In the genomic region with DNA sequence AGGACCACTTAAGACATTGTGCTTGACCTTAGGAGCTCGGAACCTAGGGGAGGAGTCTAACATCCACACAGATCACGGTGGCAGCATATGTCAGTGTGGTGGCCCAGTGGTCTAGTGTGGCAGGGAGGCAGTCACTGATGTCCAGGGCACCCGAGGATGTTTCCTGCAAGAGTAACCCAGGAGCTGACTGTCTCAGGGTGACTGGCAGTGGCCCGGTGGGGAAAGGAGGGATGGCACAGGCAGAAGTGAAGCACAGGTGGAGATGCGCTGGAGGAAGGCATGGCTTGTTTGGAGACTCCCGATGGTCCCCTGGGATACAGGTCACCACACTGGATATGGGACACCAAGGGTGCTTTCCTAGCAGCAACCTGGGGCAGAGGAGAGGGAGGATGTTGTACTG, we compare ENCODE assay signal across 31 cellular contexts. TPM values are rescaled to one million over a fixed set of nuclear protein-coding genes. Genes with fewer than 3 reads are reported as not detected.
"Had no signal": no experiment of that assay in that cellular context is flagged by ENCODE, and none has a peak within 500 bp of the region (broad histone marks: within the 10 kb centered on the region; RNA-seq: fewer than 3 reads in every experiment).

No MANE protein-coding gene starts in this region.

- H3K27ac ChIP-seq: left ventricle myocardium inferior, pancreas, prostate gland, spleen, tibial nerve, uterus had no signal

- H3K4me1 ChIP-seq: pancreas, prostate gland, uterus had no signal

- H3K27me3 ChIP-seq: pancreas, tibial nerve, uterus had no signal

- H3K9me3 ChIP-seq: left ventricle myocardium inferior, mucosa of descending colon, pancreas, prostate gland, spleen, tibial nerve, uterus had no signal

- H3K9me3 Mint-ChIP-seq: naive thymus-derived CD4-positive, alpha-beta T cell; natural killer cell treated with Interleukin-12 subunit alpha and Interleukin-12 subunit beta and Interleukin-15 and Interleukin-18, amount 100 ng/mL, for 72 hours; neural crest cell; stimulated activated effector memory CD8-positive, alpha-beta T cell treated with anti-CD3 and anti-CD28 coated beads, Interleukin-12 subunit alpha, Interleukin-12 subunit beta, amount 100 ng/mL, for 72 hours; stimulated activated naive CD8-positive, alpha-beta T cell treated with anti-CD3 and anti-CD28 coated beads, Interleukin-15, amount 100 ng/mL, for 72 hours; type B pancreatic cell had no signal

- DNase-seq: hypothalamus; immature natural killer cell; kidney; left colon; left ventricle myocardium inferior; mesendoderm; midbrain; mucosa of descending colon; naive thymus-derived CD4-positive, alpha-beta T cell; pancreas; posterior cingulate gyrus; retina; right cardiac atrium; small intestine; spleen; stimulated activated CD4-positive, alpha-beta T cell treated with anti-CD3 and anti-CD28 coated beads, Interleukin-4, amount 100 ng/mL, for 24 hours; stimulated activated naive CD4-positive, alpha-beta T cell treated with Interleukin-2 at 50 U/mL for 16 hours; stimulated activated naive CD8-positive, alpha-beta T cell treated with anti-CD3 and anti-CD28 coated beads, Interleukin-15, amount 100 ng/mL, for 72 hours; substantia nigra; uterus had no signal

- H3K36me3 Mint-ChIP-seq: immature natural killer cell; naive thymus-derived CD4-positive, alpha-beta T cell; natural killer cell treated with Interleukin-12 subunit alpha and Interleukin-12 subunit beta and Interleukin-15 and Interleukin-18, amount 100 ng/mL, for 72 hours; stimulated activated effector memory CD8-positive, alpha-beta T cell treated with anti-CD3 and anti-CD28 coated beads, Interleukin-12 subunit alpha, Interleukin-12 subunit beta, amount 100 ng/mL, for 72 hours; type B pancreatic cell had no signal

- H3K4me3 ChIP-seq: left ventricle myocardium inferior, lung, mucosa of descending colon, pancreas, prostate gland, spleen, tibial nerve, uterus had no signal

- H3K27ac Mint-ChIP-seq: immature natural killer cell; naive thymus-derived CD4-positive, alpha-beta T cell; natural killer cell treated with Interleukin-12 subunit alpha and Interleukin-12 subunit beta and Interleukin-15 and Interleukin-18, amount 100 ng/mL, for 72 hours; stimulated activated effector memory CD8-positive, alpha-beta T cell treated with anti-CD3 and anti-CD28 coated beads, Interleukin-12 subunit alpha, Interleukin-12 subunit beta, amount 100 ng/mL, for 72 hours; stimulated activated naive CD8-positive, alpha-beta T cell treated with anti-CD3 and anti-CD28 coated beads, Interleukin-15, amount 100 ng/mL, for 72 hours; type B pancreatic cell had no signal

- H3K36me3 ChIP-seq: left ventricle myocardium inferior, pancreas, prostate gland, spleen, tibial nerve, uterus had no signal

- H3K4me3 Mint-ChIP-seq: immature natural killer cell; naive thymus-derived CD4-positive, alpha-beta T cell; natural killer cell treated with Interleukin-12 subunit alpha and Interleukin-12 subunit beta and Interleukin-15 and Interleukin-18, amount 100 ng/mL, for 72 hours; neural crest cell; stimulated activated effector memory CD8-positive, alpha-beta T cell treated with anti-CD3 and anti-CD28 coated beads, Interleukin-12 subunit alpha, Interleukin-12 subunit beta, amount 100 ng/mL, for 72 hours; stimulated activated naive CD8-positive, alpha-beta T cell treated with anti-CD3 and anti-CD28 coated beads, Interleukin-15, amount 100 ng/mL, for 72 hours; type B pancreatic cell had no signal

- H3K4me1 Mint-ChIP-seq: immature natural killer cell had no signal

RNA-seq across cellular contexts. Expression of a gene that starts 16.3 kb away (rescaled TPM):
- total RNA-seq: left ventricle myocardium inferior, neural crest cell had no signal
- polyA plus RNA-seq: immature natural killer cell; naive thymus-derived CD4-positive, alpha-beta T cell had no signal

RNA-seq across cellular contexts. Expression of a gene that starts 26.6 kb away (rescaled TPM):
- total RNA-seq: left ventricle myocardium inferior, neural crest cell had no signal
- polyA plus RNA-seq: immature natural killer cell; naive thymus-derived CD4-positive, alpha-beta T cell had no signal

RNA-seq across cellular contexts. Expression of a gene that starts 37.5 kb away (rescaled TPM):
- total RNA-seq: kidney; left colon; left ventricle myocardium inferior; lower leg skin; lung; mucosa of descending colon; naive thymus-derived CD4-positive, alpha-beta T cell; natural killer cell treated with Interleukin-12 subunit alpha and Interleukin-12 subunit beta and Interleukin-15 and Interleukin-18, amount 100 ng/mL, for 72 hours; neural crest cell; pancreas; right cardiac atrium; sciatic nerve; temporal lobe; tibial nerve; ureter had no signal
- polyA plus RNA-seq: immature natural killer cell; naive thymus-derived CD4-positive, alpha-beta T cell; pancreas; small intestine had no signal
